ENCODE assay signal across 1 cellular context in the genomic region with DNA sequence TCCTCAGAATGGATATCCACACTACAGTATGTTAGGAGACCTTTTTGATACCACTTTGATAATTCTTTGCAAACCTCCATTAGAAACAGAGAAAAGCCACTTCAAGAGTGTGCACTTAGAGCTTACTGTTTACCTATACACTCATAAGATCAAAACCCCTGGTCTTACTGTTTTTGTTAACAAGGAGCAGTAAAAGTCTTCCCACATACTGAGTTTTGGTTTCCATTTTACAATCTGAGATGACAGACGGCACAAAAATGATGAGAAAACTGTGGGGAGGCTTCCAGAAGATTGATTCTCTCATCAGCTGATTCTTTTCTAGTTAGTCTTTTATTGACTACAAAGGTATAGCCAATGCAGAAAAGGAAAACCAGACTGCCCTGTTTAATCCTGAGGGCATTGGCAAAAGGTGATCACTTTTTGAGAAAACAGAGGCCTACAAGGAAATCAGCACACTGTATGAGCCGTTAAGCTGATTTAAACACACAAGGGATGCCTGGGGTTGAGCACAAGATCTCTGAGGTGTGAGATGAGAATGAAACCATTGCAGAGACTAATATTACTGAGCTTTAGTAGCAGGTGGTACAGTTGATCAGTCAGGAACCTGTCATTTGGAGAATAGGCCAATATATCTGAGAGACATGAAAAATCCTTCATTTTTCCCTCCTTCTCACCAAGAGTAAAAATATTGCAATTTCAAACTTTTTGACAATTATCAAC.
TF ChIP-seq lines count a peak whose summit lies in the region.

No MANE protein-coding gene starts in this region.

TF ChIP-seq in GM12878, 131 proteins besides CTCF, POLR2A, EP300 and RAD21 (continued from another document):
- TF ChIP-seq, protein P1, sequence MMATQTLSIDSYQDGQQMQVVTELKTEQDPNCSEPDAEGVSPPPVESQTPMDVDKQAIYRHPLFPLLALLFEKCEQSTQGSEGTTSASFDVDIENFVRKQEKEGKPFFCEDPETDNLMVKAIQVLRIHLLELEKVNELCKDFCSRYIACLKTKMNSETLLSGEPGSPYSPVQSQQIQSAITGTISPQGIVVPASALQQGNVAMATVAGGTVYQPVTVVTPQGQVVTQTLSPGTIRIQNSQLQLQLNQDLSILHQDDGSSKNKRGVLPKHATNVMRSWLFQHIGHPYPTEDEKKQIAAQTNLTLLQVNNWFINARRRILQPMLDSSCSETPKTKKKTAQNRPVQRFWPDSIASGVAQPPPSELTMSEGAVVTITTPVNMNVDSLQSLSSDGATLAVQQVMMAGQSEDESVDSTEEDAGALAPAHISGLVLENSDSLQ (IDR thresholded peaks at IDR 0.05), result peak; percentile 89
- TF ChIP-seq, protein P2, sequence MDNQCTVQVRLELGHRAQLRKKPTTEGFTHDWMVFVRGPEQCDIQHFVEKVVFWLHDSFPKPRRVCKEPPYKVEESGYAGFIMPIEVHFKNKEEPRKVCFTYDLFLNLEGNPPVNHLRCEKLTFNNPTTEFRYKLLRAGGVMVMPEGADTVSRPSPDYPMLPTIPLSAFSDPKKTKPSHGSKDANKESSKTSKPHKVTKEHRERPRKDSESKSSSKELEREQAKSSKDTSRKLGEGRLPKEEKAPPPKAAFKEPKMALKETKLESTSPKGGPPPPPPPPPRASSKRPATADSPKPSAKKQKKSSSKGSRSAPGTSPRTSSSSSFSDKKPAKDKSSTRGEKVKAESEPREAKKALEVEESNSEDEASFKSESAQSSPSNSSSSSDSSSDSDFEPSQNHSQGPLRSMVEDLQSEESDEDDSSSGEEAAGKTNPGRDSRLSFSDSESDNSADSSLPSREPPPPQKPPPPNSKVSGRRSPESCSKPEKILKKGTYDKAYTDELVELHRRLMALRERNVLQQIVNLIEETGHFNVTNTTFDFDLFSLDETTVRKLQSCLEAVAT (IDR thresholded peaks at IDR 0.05), result no peak
- TF ChIP-seq MTA2 (IDR thresholded peaks at IDR 0.05; ENCODE audit: low read depth), result peak; percentile 48; the same call in 1 of the 2 replicates
- peak; percentile 57; the same call in 1 of the 2 replicates for TF ChIP-seq NFIC (IDR thresholded peaks at IDR 0.05; ENCODE audit: low read depth, low read length)
- peak; percentile 36 for TF ChIP-seq ATF7 (IDR thresholded peaks at IDR 0.05; ENCODE audit: low read depth)
- TF ChIP-seq TBL1XR1 (IDR thresholded peaks at IDR 0.05; ENCODE audit: low read depth, low read length), result no peak
- peak; percentile 62; the same call in 1 of the 2 replicates for TF ChIP-seq DPF2 (IDR thresholded peaks at IDR 0.05)
- 0 out of 2 replicates have a peak, but pooled peaks have one; percentile 14 for TF ChIP-seq BCL11A (IDR thresholded peaks at IDR 0.05; ENCODE audit: low read depth, low read length)
- peak; percentile 53; the same call in 1 of the 2 replicates for TF ChIP-seq RELB (IDR thresholded peaks at IDR 0.05; ENCODE audit: low read depth)
- TF ChIP-seq RUNX3 (IDR thresholded peaks at IDR 0.05; ENCODE audit: low read length), result peak; percentile 21; the same call in 1 of the 2 replicates
TF ChIP-seq in GM12878: peak in this region for 11.
